Comparison of ENCODE assay signal across 12 cellular contexts in genomic region chr11:45663486-45664375, GRCh38. TPM values are rescaled to one million over a fixed set of nuclear protein-coding genes. Genes with fewer than 3 reads are reported as not detected.
DNase-seq lines count a peak whose midpoint lies in the region; ATAC-seq and TF ChIP-seq lines count a peak whose summit lies in the region.
"Had no signal": no experiment of that assay in that cellular context is flagged by ENCODE, and none has a peak within 500 bp of the region (broad histone marks: within the 10 kb centered on the region; RNA-seq: fewer than 3 reads in every experiment).

No MANE protein-coding gene starts in this region.

- DNase-seq in heart left ventricle (no peak), Right ventricle myocardium inferior (ENCODE audit: missing footprints) (no peak), brain microvascular endothelial cell (no peak), mesendoderm (peak; percentile 63), vagina (ENCODE audit: extremely low spot score in 2 of 2) (no peak), HuH-7 (ENCODE audit: low spot score) (no peak), DMS153 treated with DMSO at 0.1 percent for 48 hours (lab: John Stamatoyannopoulos, UW; ENCODE audit: unreplicated experiment) (no peak)
- DNase-seq: colonic mucosa; DMS 273 treated with DMSO at 0.1 percent for 48 hours; stimulated activated naive CD4-positive, alpha-beta T cell had no signal

- no peak overlapping the region for H3K4me2 ChIP-seq in mesendoderm (ENCODE audit: low read length)

- H3K4me1 ChIP-seq in heart left ventricle, result peaks cover 3 to 47% (median 29%) of the 10 kb centered on the region in 12 donors
- peaks cover 10% of the 10 kb centered on the region for H3K4me1 ChIP-seq in mesendoderm (ENCODE audit: control insufficient read depth, low read depth, low read length)
- peaks cover 33% of the 10 kb centered on the region for H3K4me1 ChIP-seq in vagina
- H3K4me1 ChIP-seq: colonic mucosa had no signal

- H3K56ac ChIP-seq in mesendoderm (ENCODE audit: low read length), result no peak overlapping the region

- no peak overlapping the region for H2BK120ac ChIP-seq in mesendoderm (ENCODE audit: low read depth, low read length)

- H3K27me3 ChIP-seq in heart left ventricle (peaks cover 0 to 69% (median 5%) of the 10 kb centered on the region in 9 donors), brain microvascular endothelial cell (replicated peaks) (peaks cover 33% of the 10 kb centered on the region), mesendoderm (ENCODE audit: insufficient read depth, low read length, poor library complexity) (no peaks in the 10 kb centered on the region), vagina (no peaks in the 10 kb centered on the region)

- 56 to 73% (median 61%) methylated on average over 8 to 13 of the region's 13 CpGs for WGBS in heart left ventricle, 4 donors
- no CpG with 5 or more reads among the region's 13 CpGs for WGBS in mesendoderm (ENCODE audit: extremely low coverage, insufficient coverage, low lambda C conversion rate)

- no peaks in the 10 kb centered on the region for H3K9me3 ChIP-seq in heart left ventricle
- H3K9me3 ChIP-seq in vagina, result no peaks in the 10 kb centered on the region
- H3K9me3 ChIP-seq: colonic mucosa had no signal

- no peak overlapping the region for H3K9ac ChIP-seq in mesendoderm (ENCODE audit: low read length)

- no peaks in the 10 kb centered on the region for H3K79me1 ChIP-seq in mesendoderm (ENCODE audit: low read length)

- no peak overlapping the region for H3K18ac ChIP-seq in mesendoderm (ENCODE audit: low read length)

- H3K4me3 ChIP-seq in heart left ventricle (peak overlapping the region in 11 of 12 donors; percentile 62 to 89 (median 77)), brain microvascular endothelial cell (ENCODE audit: low read depth, low read length) (peak overlapping the region; percentile 57), mesendoderm (ENCODE audit: low read length) (no peak overlapping the region), vagina (peak overlapping the region; percentile 54 to 60)

- H2AK5ac ChIP-seq in mesendoderm (ENCODE audit: low read length), result no peak overlapping the region

- intact Hi-C loops in heart left ventricle (cut with DNase I) (loop anchor here in 5 of 10 donors (2.0 to 10.0 kb wide), 5 partner anchors 81 to 259 kb away; no protein-coding TSS in a partner anchor), Right ventricle myocardium inferior (cut with DNase I) (loop anchor here (2.0 to 10.0 kb wide), 3 partner anchors 61 to 181 kb away; partner anchors contain the start of gene CRY2), vagina (cut with DNase I) (no loop called here)

- H3K27ac ChIP-seq in heart left ventricle (no peak overlapping the region), brain microvascular endothelial cell (peak overlapping the region; percentile 59), mesendoderm (ENCODE audit: low read depth, low read length) (no peak overlapping the region), vagina (no peak overlapping the region)
- H3K27ac ChIP-seq: colonic mucosa had no signal

- H2BK5ac ChIP-seq in mesendoderm (ENCODE audit: low read length), result no peak overlapping the region

- H2BK15ac ChIP-seq in mesendoderm (replicated peaks; ENCODE audit: low read depth), result no peak overlapping the region

- TF ChIP-seq POLR2A in heart left ventricle (IDR thresholded peaks at IDR 0.05) (no peak), vagina (IDR thresholded peaks at IDR 0.05) (no peak)

- H3K79me2 ChIP-seq in mesendoderm (ENCODE audit: control insufficient read depth, insufficient read depth, low read length), result no peaks in the 10 kb centered on the region

- in situ Hi-C loops in brain microvascular endothelial cell (cut with HindIII; ENCODE audit: low pct_ligation_motif_present, low sequenced_read_pairs), result loop anchor here (25.0 kb wide), 1 partner anchor 276 kb away; no protein-coding TSS in a partner anchor

- no peaks in the 10 kb centered on the region for H3K36me3 ChIP-seq in heart left ventricle
- no peaks in the 10 kb centered on the region for H3K36me3 ChIP-seq in brain microvascular endothelial cell (replicated peaks)
- no peaks in the 10 kb centered on the region for H3K36me3 ChIP-seq in mesendoderm (ENCODE audit: control insufficient read depth, insufficient read depth, low read length)
- no peaks in the 10 kb centered on the region for H3K36me3 ChIP-seq in vagina
- H3K36me3 ChIP-seq: colonic mucosa had no signal

- no peak overlapping the region for H4K8ac ChIP-seq in mesendoderm (ENCODE audit: low read depth, low read length)

- ATAC-seq in heart left ventricle (no peak), Right ventricle myocardium inferior (no peak), HG02852 (IDR thresholded peaks at IDR 0.05; ENCODE audit: unreplicated experiment) (no peak)

- TF ChIP-seq CTCF in heart left ventricle (IDR thresholded peaks at IDR 0.05), result no peak
- no peak for TF ChIP-seq CTCF in brain microvascular endothelial cell (IDR thresholded peaks at IDR 0.05; ENCODE audit: low read depth, low read length, missing control alignments)
- TF ChIP-seq CTCF in vagina (IDR thresholded peaks at IDR 0.05), result no peak

- H3K4ac ChIP-seq in mesendoderm (ENCODE audit: low read depth, low read length), result no peak overlapping the region

- H3K23ac ChIP-seq in mesendoderm (ENCODE audit: low read length), result peak overlapping the region; percentile 15

- no peak overlapping the region for H4K5ac ChIP-seq in mesendoderm (ENCODE audit: low read length)

RNA-seq across cellular contexts. Expression of gene CHST1, which starts 1.7 kb away (rescaled TPM):
- total RNA-seq in heart left ventricle (1 to 10 TPM in 8 of 9 donors, under 1 TPM in 1; 0.59 to 6.5 (median 1.8) TPM), Right ventricle myocardium inferior (3.2 TPM), vagina (2.0 TPM)
- polyA plus RNA-seq in heart left ventricle, result 1 to 10 TPM; 1.5 to 3.8 TPM
- 0.53 TPM for polyA plus RNA-seq in mesendoderm (2013, experiment 1 of 2)
- 0.55 TPM for polyA plus RNA-seq in mesendoderm (2013, experiment 2 of 2)
- total RNA-seq: HT-29 had no signal
